Comparison of ENCODE assay signal across 11 cellular contexts in the genomic region with DNA sequence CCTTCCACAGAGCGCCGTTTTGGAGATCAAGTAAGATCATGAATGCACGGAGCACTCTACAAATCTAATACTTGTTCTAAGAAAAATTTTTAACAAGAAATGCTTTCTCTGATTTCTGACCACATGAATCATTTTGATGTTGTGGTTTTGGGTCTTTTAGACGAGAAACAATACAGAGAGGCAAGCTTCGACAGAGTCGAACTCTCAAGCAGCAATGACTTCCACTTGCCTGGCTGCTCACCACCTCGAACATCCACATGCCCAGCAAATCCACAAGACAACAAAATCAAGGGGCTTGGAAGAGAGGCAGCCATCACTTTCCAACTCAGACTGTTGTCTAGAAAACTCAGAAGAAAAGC.
DNase-seq lines count a peak whose midpoint lies in the region; ATAC-seq and TF ChIP-seq lines count a peak whose summit lies in the region.
"Had no signal": no experiment of that assay in that cellular context is flagged by ENCODE, and none has a peak within 500 bp of the region (broad histone marks: within the 10 kb centered on the region; RNA-seq: fewer than 3 reads in every experiment).

No MANE protein-coding gene starts in this region.

- no peak for ATAC-seq in central memory CD8-positive, alpha-beta T cell (replicated peaks; ENCODE audit: extremely low read depth, poor library complexity, severe bottlenecking)
- ATAC-seq in left lung (no peak), GM21528 (IDR thresholded peaks at IDR 0.05; ENCODE audit: low FRiP score, unreplicated experiment) (no peak)

- BruUV-seq in Caco-2 (replicated peaks; lab: Mats Ljungman, UMichigan): TSS peak; percentile 88

- H3K4me3 ChIP-seq in Caco-2 (ENCODE audit: low read depth, low read length) (no peak overlapping the region), Peyer's patch (no peak overlapping the region), osteoblast (ENCODE audit: insufficient read depth, low read length) (peak overlapping the region; percentile 19), left lung (no peak overlapping the region)
- H3K4me3 ChIP-seq: SK-N-MC had no signal

- no peaks in the 10 kb centered on the region for H4K20me1 ChIP-seq in osteoblast (ENCODE audit: insufficient read depth, low read length)

- H3K9me3 ChIP-seq in Caco-2: no peaks in the 10 kb centered on the region
- H3K9me3 ChIP-seq in Peyer's patch: no peaks in the 10 kb centered on the region
- no peaks in the 10 kb centered on the region for H3K9me3 ChIP-seq in osteoblast (ENCODE audit: low read depth, low read length)
- H3K9me3 ChIP-seq in left lung: no peaks in the 10 kb centered on the region

- H3K27me3 ChIP-seq in Caco-2 (replicated peaks; ENCODE audit: control insufficient read depth, insufficient read depth, low read length) (no peaks in the 10 kb centered on the region), Peyer's patch (no peaks in the 10 kb centered on the region), osteoblast (ENCODE audit: insufficient read depth, low read length) (no peaks in the 10 kb centered on the region), left lung (no peaks in the 10 kb centered on the region)

- H3K4me2 ChIP-seq in osteoblast (ENCODE audit: insufficient read depth, low read length): peak overlapping the region; percentile 17

- CTCF ChIA-PET in Caco-2 (lab: Charles Lee): interaction anchor here (0.8 to 2.9 kb wide), 4 partner anchors 14 to 267 kb away, joined by 3 to 14 read pairs (median 4); partner anchors contain the start of gene OSBPL3

- peak overlapping the region; percentile 94 for H3K27ac Mint-ChIP-seq in Caco-2 (ENCODE audit: unreplicated experiment)
- H3K27ac Mint-ChIP-seq in central memory CD8-positive, alpha-beta T cell (ENCODE audit: low read depth): peak overlapping the region; percentile 83

- peak overlapping the region; percentile 44 to 92 (median 81) for H3K27ac ChIP-seq in Peyer's patch
- H3K27ac ChIP-seq in osteoblast (ENCODE audit: low read depth, low read length): no peak overlapping the region
- peak overlapping the region in 1 of 2 donors; percentile 1 for H3K27ac ChIP-seq in left lung
- H3K27ac ChIP-seq: SK-N-MC had no signal

- DNase-seq in Caco-2 (no peak), Peyer's patch (no peak), osteoblast (ENCODE audit: insufficient read length, low spot score, missing footprints) (no peak), left lung (no peak), HPDE6-E6E7 (ENCODE audit: extremely low spot score) (no peak), NCI-H2081 (lab: John Stamatoyannopoulos, UW) (no peak)
- DNase-seq in central memory CD8-positive, alpha-beta T cell (ENCODE audit: low spot score in 2 of 2): no peak
- DNase-seq: activated CD8-positive, alpha-beta memory T cell treated with anti-CD3 and anti-CD28 coated beads, Interleukin-2, amount 50 U/mL, for 4 hours; GF-D8 had no signal

- intact Hi-C loops in Caco-2 (cut with micrococcal nuclease; ENCODE audit: unreplicated experiment): loop anchor here (1.0 kb wide), 1 partner anchor 12 kb away; no protein-coding TSS in a partner anchor
- intact Hi-C loops in left lung (cut with DNase I): no loop called here

- H3K4me1 ChIP-seq in Caco-2 (peaks cover 72% of the 10 kb centered on the region), Peyer's patch (peaks cover 1 to 34% (median 10%) of the 10 kb centered on the region in 4 donors), osteoblast (ENCODE audit: insufficient read depth, low read length) (peaks cover 63% of the 10 kb centered on the region), left lung (peaks cover 14 to 27% of the 10 kb centered on the region in 2 donors)

- no peak for TF ChIP-seq CTCF in Caco-2 (IDR thresholded peaks at IDR 0.05; ENCODE audit: insufficient read depth in 1 of 2, low read depth in 1 of 2, low read length in 1 of 2, severe bottlenecking in 1 of 2, unreplicated experiment in 1 of 2)
- TF ChIP-seq CTCF in Peyer's patch (IDR thresholded peaks at IDR 0.05): no peak
- TF ChIP-seq CTCF in osteoblast (IDR thresholded peaks at IDR 0.05; ENCODE audit: extremely low read depth, low read depth, low read length): no peak
- no peak for TF ChIP-seq CTCF in left lung (IDR thresholded peaks at IDR 0.05)

- H3K36me3 Mint-ChIP-seq in Caco-2 (ENCODE audit: insufficient read depth, unreplicated experiment): peaks cover 35% of the 10 kb centered on the region
- H3K36me3 Mint-ChIP-seq in central memory CD8-positive, alpha-beta T cell (ENCODE audit: insufficient read depth): peaks cover 19% of the 10 kb centered on the region

- no peaks in the 10 kb centered on the region for H3K9me3 Mint-ChIP-seq in Caco-2 (ENCODE audit: unreplicated experiment)
- no peaks in the 10 kb centered on the region for H3K9me3 Mint-ChIP-seq in central memory CD8-positive, alpha-beta T cell

- POLR2A ChIA-PET in Caco-2 (lab: Charles Lee): interaction anchor here (1.1 kb wide), 1 partner anchor 243 kb away, joined by 3 read pairs; no protein-coding TSS in a partner anchor

- no peaks in the 10 kb centered on the region for H3K79me2 ChIP-seq in osteoblast (ENCODE audit: insufficient read depth, low read length)

- H3K36me3 ChIP-seq in Caco-2 (ENCODE audit: control insufficient read depth, insufficient read depth, low read length) (no peaks in the 10 kb centered on the region), Peyer's patch (no peaks in the 10 kb centered on the region), osteoblast (ENCODE audit: insufficient read depth, low read length) (peaks cover 9% of the 10 kb centered on the region), left lung (no peaks in the 10 kb centered on the region)

- peaks cover 38% of the 10 kb centered on the region for H3K4me1 Mint-ChIP-seq in Caco-2 (ENCODE audit: low read depth, unreplicated experiment)
- H3K4me1 Mint-ChIP-seq in central memory CD8-positive, alpha-beta T cell: peaks cover 50% of the 10 kb centered on the region

- no peak overlapping the region for H2AFZ ChIP-seq in osteoblast (ENCODE audit: low read length)

- H3K4me3 Mint-ChIP-seq in Caco-2 (ENCODE audit: unreplicated experiment): peak overlapping the region; percentile 62
- H3K4me3 Mint-ChIP-seq in central memory CD8-positive, alpha-beta T cell: peak overlapping the region; percentile 43

- no peaks in the 10 kb centered on the region for H3K27me3 Mint-ChIP-seq in Caco-2 (ENCODE audit: insufficient read depth, unreplicated experiment)
- no peaks in the 10 kb centered on the region for H3K27me3 Mint-ChIP-seq in central memory CD8-positive, alpha-beta T cell

- TF ChIP-seq POLR2A in Peyer's patch (IDR thresholded peaks at IDR 0.05): no peak
